25 cellular contexts compared by ENCODE assay signal in genomic region chr5:178564386-178564785, GRCh38. TPM values are rescaled to one million over a fixed set of nuclear protein-coding genes. Genes with fewer than 3 reads are reported as not detected.
"Had no signal": no experiment of that assay in that cellular context is flagged by ENCODE, and none has a peak within 500 bp of the region (broad histone marks: within the 10 kb centered on the region; RNA-seq: fewer than 3 reads in every experiment).

No MANE protein-coding gene starts in this region.

- H3K27me3 ChIP-seq: breast epithelium, colonic mucosa, transverse colon, uterus had no signal

- H3K27ac Mint-ChIP-seq: activated naive CD4-positive, alpha-beta T cell treated with anti-CD3 and anti-CD28 coated beads, Interleukin-2, amount 50 U/mL, for 72 hours; activated T-cell treated with anti-CD3 and anti-CD28 coated beads, Interleukin-2, amount 50 U/mL, for 24 hours; activated T-helper 17 cell treated with anti-CD3 and anti-CD28 coated beads, Interleukin-2, amount 50 U/mL, for 72 hours; memory B cell; stimulated activated naive B cell treated with anti-CD40 and anti-IgM and Interleukin-4, amounts not matched to agents 10 μg/mL and 1 μg/mL and 100 μg/mL, for 72 hours; T-cell; T-helper 2 cell treated with Interferon-gamma antibody and Interleukin-4, amounts not matched to agents 5 μg/mL and 100 μg/mL, for 36 hours had no signal

- H3K4me3 ChIP-seq: breast epithelium, colonic mucosa, dorsolateral prefrontal cortex, transverse colon, uterus had no signal

- H3K36me3 ChIP-seq: breast epithelium, colonic mucosa, transverse colon, uterus, WERI-Rb-1 had no signal

- H3K4me1 ChIP-seq: breast epithelium, colonic mucosa, transverse colon, uterus had no signal

- DNase-seq: activated CD8-positive, alpha-beta memory T cell treated with anti-CD3 and anti-CD28 coated beads for 24 hours; activated CD8-positive, alpha-beta memory T cell treated with anti-CD3 and anti-CD28 coated beads, Interleukin-2, amount 50 U/mL, for 4 hours; activated T-cell treated with anti-CD3 and anti-CD28 coated beads, Interleukin-2, amount 50 U/mL, for 24 hours; colonic mucosa; dorsolateral prefrontal cortex; foreskin fibroblast; small intestine; stimulated activated CD4-positive, alpha-beta T cell treated with anti-CD3 and anti-CD28 coated beads, Interleukin-2, amount 100 ng/mL, for 48 hours; stimulated activated CD8-positive, alpha-beta memory T cell treated with anti-CD3 and anti-CD28 coated beads, Interleukin-4, amount 100 ng/mL, for 48 hours; stimulated activated naive B cell treated with anti-CD40 and anti-IgM and Interleukin-4, amounts not matched to agents 10 μg/mL and 1 μg/mL and 100 μg/mL, for 72 hours; T-cell; transverse colon; uterus; WERI-Rb-1 had no signal

- H3K27ac ChIP-seq: breast epithelium, colonic mucosa, dorsolateral prefrontal cortex, transverse colon, uterus, WERI-Rb-1 had no signal

- H3K9me3 Mint-ChIP-seq: activated naive CD4-positive, alpha-beta T cell treated with anti-CD3 and anti-CD28 coated beads, Interleukin-2, amount 50 U/mL, for 72 hours; activated T-cell treated with anti-CD3 and anti-CD28 coated beads, Interleukin-2, amount 50 U/mL, for 24 hours; activated T-helper 17 cell treated with anti-CD3 and anti-CD28 coated beads, Interleukin-2, amount 50 U/mL, for 72 hours; central memory CD8-positive, alpha-beta T cell; memory B cell; neural crest cell; T-cell; T-helper 2 cell treated with Interferon-gamma antibody and Interleukin-4, amounts not matched to agents 5 μg/mL and 100 μg/mL, for 36 hours had no signal

- H3K4me1 Mint-ChIP-seq: activated T-helper 17 cell treated with anti-CD3 and anti-CD28 coated beads, Interleukin-2, amount 50 U/mL, for 72 hours; central memory CD8-positive, alpha-beta T cell; T-cell had no signal

- H3K9me3 ChIP-seq: breast epithelium, colonic mucosa, transverse colon, uterus had no signal

- H3K4me3 Mint-ChIP-seq: activated T-cell treated with anti-CD3 and anti-CD28 coated beads, Interleukin-2, amount 50 U/mL, for 24 hours; activated T-helper 17 cell treated with anti-CD3 and anti-CD28 coated beads, Interleukin-2, amount 50 U/mL, for 72 hours; central memory CD8-positive, alpha-beta T cell; memory B cell; neural crest cell; stimulated activated naive B cell treated with anti-CD40 and anti-IgM and Interleukin-4, amounts not matched to agents 10 μg/mL and 1 μg/mL and 100 μg/mL, for 72 hours; T-cell; T-helper 2 cell treated with Interferon-gamma antibody and Interleukin-4, amounts not matched to agents 5 μg/mL and 100 μg/mL, for 36 hours had no signal

- ATAC-seq: activated naive CD4-positive, alpha-beta T cell treated with anti-CD3 and anti-CD28 coated beads, Interleukin-2, amount 50 U/mL, for 72 hours; activated T-helper 17 cell treated with anti-CD3 and anti-CD28 coated beads, Interleukin-2, amount 50 U/mL, for 72 hours; sciatic nerve; stimulated activated naive B cell treated with anti-CD40 and anti-IgM and Interleukin-4, amounts not matched to agents 10 μg/mL and 1 μg/mL and 100 μg/mL, for 72 hours; T-cell had no signal

- H3K36me3 Mint-ChIP-seq: memory B cell, T-cell had no signal

RNA-seq across cellular contexts. Expression of gene COL23A1, which starts 25.8 kb away (rescaled TPM):
- total RNA-seq: epithelial cell of proximal tubule, fibroblast of lung, glomerular endothelial cell had no signal
- polyA plus RNA-seq: fibroblast of lung had no signal
